28 cellular contexts compared by ENCODE assay signal in genomic region chr16:73313950-73314349, GRCh38.
"Had no signal": no experiment of that assay in that cellular context is flagged by ENCODE, and none has a peak within 500 bp of the region (broad histone marks: within the 10 kb centered on the region; RNA-seq: fewer than 3 reads in every experiment).

No MANE protein-coding gene starts in this region.

- DNase-seq: colonic mucosa; cortex of kidney; dermis blood vessel endothelial cell; dorsolateral prefrontal cortex; effector CD4-positive, alpha-beta T cell; effector CD8-positive, alpha-beta T cell; effector memory CD4-positive, alpha-beta T cell; effector memory CD8-positive, alpha-beta T cell; endodermal cell; erythroblast; esophagus squamous epithelium; foreskin fibroblast; foreskin keratinocyte; foreskin melanocyte; gastrocnemius medialis; glutamatergic neuron; head of caudate nucleus; heart left ventricle; heart right ventricle had no signal

- ATAC-seq: effector memory CD8-positive, alpha-beta T cell; esophagus mucosa; foreskin keratinocyte; gastrocnemius medialis; gastroesophageal sphincter; heart left ventricle; heart right ventricle had no signal

- H3K36me3 ChIP-seq: colonic mucosa, esophagus muscularis mucosa, esophagus squamous epithelium, gastrocnemius medialis, gastroesophageal sphincter, heart left ventricle, heart right ventricle had no signal

- H3K27me3 ChIP-seq: colonic mucosa, dorsolateral prefrontal cortex, esophagus muscularis mucosa, esophagus squamous epithelium, foreskin keratinocyte, gastrocnemius medialis, gastroesophageal sphincter, heart left ventricle, heart right ventricle had no signal

- H3K27ac ChIP-seq: colonic mucosa, coronary artery, dorsolateral prefrontal cortex, epithelial cell of prostate, esophagus muscularis mucosa, esophagus squamous epithelium, foreskin keratinocyte, gastrocnemius medialis, gastroesophageal sphincter, heart left ventricle, heart right ventricle had no signal

- H3K4me1 ChIP-seq: colonic mucosa, esophagus muscularis mucosa, esophagus squamous epithelium, foreskin keratinocyte, gastrocnemius medialis, gastroesophageal sphincter, heart left ventricle, heart right ventricle had no signal

- H3K4me3 ChIP-seq: colonic mucosa, coronary artery, dorsolateral prefrontal cortex, esophagus muscularis mucosa, esophagus squamous epithelium, gastrocnemius medialis, gastroesophageal sphincter, heart left ventricle, heart right ventricle had no signal

- FAIRE-seq: colon, endometrium, endothelial cell of umbilical vein, frontal cortex had no signal

- H3K9me3 ChIP-seq: colonic mucosa, esophagus muscularis mucosa, esophagus squamous epithelium, gastrocnemius medialis, gastroesophageal sphincter, heart left ventricle had no signal
